11 cellular contexts compared by ENCODE assay signal in genomic region chr6:19050765-19051164, GRCh38.
"Had no signal": no experiment of that assay in that cellular context is flagged by ENCODE, and none has a peak within 500 bp of the region (broad histone marks: within the 10 kb centered on the region; RNA-seq: fewer than 3 reads in every experiment).

No MANE protein-coding gene starts in this region.

- DNase-seq: GM23248, GOT3, H7, H9, HCEC 1CT, HFFc6 had no signal

- H3K9ac ChIP-seq: GM23248 had no signal

- H3K27ac ChIP-seq: GM23248 had no signal

- FAIRE-seq: H1, H54 had no signal

- H3K4me1 ChIP-seq: HAP-1 had no signal

- H3K9me3 ChIP-seq: HAP-1 had no signal

- ATAC-seq: GM23338, HCT116 had no signal

- H2AFZ ChIP-seq: GM23248, GM23338 had no signal

- H3K4me2 ChIP-seq: GM23338 had no signal

- H3K4me3 ChIP-seq: GM23248, GM23338, HAP-1 had no signal

- H3K36me3 ChIP-seq: HAP-1 had no signal
